11 cellular contexts compared by ENCODE assay signal in the genomic region with DNA sequence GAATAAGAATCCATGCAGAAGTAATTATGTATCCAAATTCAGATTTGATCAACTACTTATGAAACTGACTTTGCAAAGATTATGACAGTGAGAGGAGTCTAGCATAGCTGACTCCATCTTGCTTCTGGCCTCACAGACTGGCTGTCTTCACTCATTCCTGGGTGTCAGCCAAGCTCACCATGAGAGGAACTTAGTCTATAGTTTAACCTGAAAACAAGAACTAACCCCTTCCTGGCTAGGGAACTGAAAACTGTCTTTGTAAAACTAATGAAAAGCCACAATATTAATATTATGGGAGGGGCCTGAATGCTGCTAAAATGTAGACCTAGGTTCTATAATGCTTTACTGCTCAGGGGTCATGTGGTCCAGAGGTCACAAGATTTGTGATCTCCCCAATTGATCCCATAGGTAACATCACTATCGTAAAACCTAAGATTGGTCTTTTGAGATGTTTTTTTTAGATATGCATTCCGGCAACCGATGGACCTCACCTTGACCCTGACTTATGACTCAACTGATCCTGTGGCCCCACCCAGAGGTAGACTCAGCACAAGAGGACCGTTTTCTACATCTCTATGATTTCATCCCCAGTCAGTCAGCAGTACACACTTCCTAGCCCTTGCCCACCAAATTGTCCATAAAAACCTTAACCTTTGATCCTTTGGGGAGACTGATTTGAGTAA. TPM values are rescaled to one million over a fixed set of nuclear protein-coding genes. Genes with fewer than 3 reads are reported as not detected.
DNase-seq lines count a peak whose midpoint lies in the region; ATAC-seq, FAIRE-seq and TF ChIP-seq lines count a peak whose summit lies in the region.
"Had no signal": no experiment of that assay in that cellular context is flagged by ENCODE, and none has a peak within 500 bp of the region (broad histone marks: within the 10 kb centered on the region; RNA-seq: fewer than 3 reads in every experiment).

No MANE protein-coding gene starts in this region.

- H3K9me3 Mint-ChIP-seq in mesothelial cell of epicardium: no peaks in the 10 kb centered on the region
- H3K9me3 Mint-ChIP-seq: activated CD4-positive, alpha-beta memory T cell treated with anti-CD3 and anti-CD28 coated beads, Interleukin-2, amount 10 ng/mL, durations not matched to agents 7 days and 5 days had no signal

- DNase-seq in GM18507 (ENCODE audit: extremely low spot score, insufficient read length, low read depth): no peak
- peak; percentile 18 for DNase-seq in fibroblast of the aortic adventitia (ENCODE audit: low read depth)
- DNase-seq in Ammon's horn (ENCODE audit: low spot score): no peak
- DNase-seq in NCI-H1930 (lab: John Stamatoyannopoulos, UW): no peak
- no peak for DNase-seq in NCI-H1417 treated with DMSO at 0.1 percent for 48 hours (lab: John Stamatoyannopoulos, UW)
- no peak for DNase-seq in mesothelial cell of epicardium (ENCODE audit: low spot score in 2 of 2, unreplicated experiment in 2 of 2)
- DNase-seq: activated CD4-positive, alpha-beta memory T cell treated with anti-CD3 and anti-CD28 coated beads, Interleukin-2, amount 10 ng/mL, durations not matched to agents 7 days and 5 days; NCI-H1105 had no signal

- H3K4me3 ChIP-seq in fibroblast of the aortic adventitia (ENCODE audit: low read depth, low read length): no peak overlapping the region

- no peaks in the 10 kb centered on the region for H3K36me3 Mint-ChIP-seq in mesothelial cell of epicardium

- FAIRE-seq in GM18507 (lab: Jason Lieb, UNC): peak; percentile 80
- FAIRE-seq: G401.6 had no signal

- no peaks in the 10 kb centered on the region for H3K27me3 Mint-ChIP-seq in mesothelial cell of epicardium (ENCODE audit: low read depth)
- H3K27me3 Mint-ChIP-seq: activated CD4-positive, alpha-beta memory T cell treated with anti-CD3 and anti-CD28 coated beads, Interleukin-2, amount 10 ng/mL, durations not matched to agents 7 days and 5 days had no signal

- H3K27ac Mint-ChIP-seq in mesothelial cell of epicardium: no peak overlapping the region
- H3K27ac Mint-ChIP-seq: activated CD4-positive, alpha-beta memory T cell treated with anti-CD3 and anti-CD28 coated beads, Interleukin-2, amount 10 ng/mL, durations not matched to agents 7 days and 5 days had no signal

- no peak overlapping the region for H3K4me3 Mint-ChIP-seq in mesothelial cell of epicardium
- H3K4me3 Mint-ChIP-seq: activated CD4-positive, alpha-beta memory T cell treated with anti-CD3 and anti-CD28 coated beads, Interleukin-2, amount 10 ng/mL, durations not matched to agents 7 days and 5 days had no signal

- H3K4me1 Mint-ChIP-seq in mesothelial cell of epicardium: peaks cover 4% of the 10 kb centered on the region

- ATAC-seq in GM21529 (IDR thresholded peaks at IDR 0.05; ENCODE audit: unreplicated experiment) (peak; percentile 90), HG03469 (IDR thresholded peaks at IDR 0.05; ENCODE audit: unreplicated experiment) (peak; percentile 70)

- TF ChIP-seq CTCF in fibroblast of the aortic adventitia (IDR thresholded peaks at IDR 0.05; ENCODE audit: insufficient read depth, low read length) (no peak), mesothelial cell of epicardium (IDR thresholded peaks at IDR 0.05; ENCODE audit: unreplicated experiment) (no peak)

RNA-seq across cellular contexts. Expression of a gene that starts 55.2 kb away (rescaled TPM):
- total RNA-seq in fibroblast of the aortic adventitia (ENCODE audit: low replicate concordance): 13.7 and 39.7 TPM in 2 replicates
- total RNA-seq in mesothelial cell of epicardium: 76.4 to 81.7 TPM (median 81.4 TPM) in 3 replicates
